8 cellular contexts compared by ENCODE assay signal in genomic region chr5:139554264-139554663, GRCh38.
"Had no signal": no experiment of that assay in that cellular context is flagged by ENCODE, and none has a peak within 500 bp of the region (broad histone marks: within the 10 kb centered on the region; RNA-seq: fewer than 3 reads in every experiment).

No MANE protein-coding gene starts in this region.

- H3K36me3 ChIP-seq: HAP-1 had no signal

- H2AFZ ChIP-seq: GM23248, GM23338 had no signal

- H3K4me2 ChIP-seq: GM23338 had no signal

- H3K9me3 ChIP-seq: HAP-1 had no signal

- H3K4me3 Mint-ChIP-seq: GM23338, H9, HFFc6 had no signal

- H3K27ac ChIP-seq: GM23248 had no signal

- H3K4me1 Mint-ChIP-seq: GM23338, H9 had no signal

- H3K4me3 ChIP-seq: GM23248, GM23338, HAP-1 had no signal

- H3K27ac Mint-ChIP-seq: GM23338, H9, HFFc6 had no signal

- DNase-seq: GM23248, GOT3, H7, H9, HCEC 1CT, HFFc6 had no signal
